In the genomic region with DNA sequence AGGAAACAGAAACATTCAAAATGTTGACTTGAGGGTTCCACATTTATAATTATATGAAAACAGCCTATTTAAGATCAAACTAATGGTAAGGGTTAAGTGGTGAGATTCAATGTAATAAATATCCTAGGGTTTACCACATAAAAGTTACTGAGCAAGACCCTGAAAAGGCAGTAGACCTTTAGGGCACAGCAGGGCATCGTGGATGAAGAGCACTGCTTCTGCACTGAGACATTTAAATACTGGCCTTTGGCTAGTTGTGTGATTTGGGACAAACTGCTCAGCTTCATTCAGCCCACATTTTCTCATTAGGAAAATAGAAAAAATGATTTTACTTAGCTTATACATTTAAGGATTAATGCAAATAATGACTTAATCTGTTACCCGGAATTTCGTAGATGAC, we compare ENCODE assay signal across 15 cellular contexts. TPM values are rescaled to one million over a fixed set of nuclear protein-coding genes. Genes with fewer than 3 reads are reported as not detected.
"Had no signal": no experiment of that assay in that cellular context is flagged by ENCODE, and none has a peak within 500 bp of the region (broad histone marks: within the 10 kb centered on the region; RNA-seq: fewer than 3 reads in every experiment).

No MANE protein-coding gene starts in this region.

- H3K4me1 ChIP-seq: foreskin keratinocyte, pancreas, suprapubic skin, thyroid gland had no signal

- H3K27ac ChIP-seq: foreskin keratinocyte, pancreas, suprapubic skin, thyroid gland had no signal

- DNase-seq: dermis blood vessel endothelial cell; erythroblast; foreskin keratinocyte; kidney glomerular epithelial cell; mesendoderm; naive B cell; occipital lobe; pancreas; right cardiac atrium; small intestine; stimulated activated CD4-positive, alpha-beta T cell treated with anti-CD3 and anti-CD28 coated beads, Interleukin-12 subunit alpha, Interleukin-12 subunit beta, amount 100 ng/mL, for 4 hours; stimulated activated naive CD4-positive, alpha-beta T cell treated with Interleukin-2 at 50 U/mL for 16 hours; thyroid gland had no signal

- H3K9me3 ChIP-seq: pancreas, suprapubic skin, thyroid gland had no signal

- H3K4me3 ChIP-seq: pancreas, suprapubic skin, thyroid gland had no signal

- H3K27me3 ChIP-seq: foreskin keratinocyte, pancreas, suprapubic skin, thyroid gland had no signal

- ATAC-seq: foreskin keratinocyte, pancreas, right cardiac atrium had no signal

- H3K36me3 ChIP-seq: pancreas, suprapubic skin, thyroid gland had no signal

RNA-seq across cellular contexts. Expression of gene CNTN1, which starts 42.0 kb away (rescaled TPM):
- total RNA-seq: lung microvascular endothelial cell had no signal
